Comparison of ENCODE assay signal across 1 cellular context in genomic region chr22:19766506-19767426, GRCh38.
TF ChIP-seq lines count a peak whose summit lies in the region.

No MANE protein-coding gene starts in this region.

TF ChIP-seq in K562, 482 proteins besides CTCF, POLR2A, EP300 and RAD21 (continued from another document and continues in another):
- TF ChIP-seq, protein P1, sequence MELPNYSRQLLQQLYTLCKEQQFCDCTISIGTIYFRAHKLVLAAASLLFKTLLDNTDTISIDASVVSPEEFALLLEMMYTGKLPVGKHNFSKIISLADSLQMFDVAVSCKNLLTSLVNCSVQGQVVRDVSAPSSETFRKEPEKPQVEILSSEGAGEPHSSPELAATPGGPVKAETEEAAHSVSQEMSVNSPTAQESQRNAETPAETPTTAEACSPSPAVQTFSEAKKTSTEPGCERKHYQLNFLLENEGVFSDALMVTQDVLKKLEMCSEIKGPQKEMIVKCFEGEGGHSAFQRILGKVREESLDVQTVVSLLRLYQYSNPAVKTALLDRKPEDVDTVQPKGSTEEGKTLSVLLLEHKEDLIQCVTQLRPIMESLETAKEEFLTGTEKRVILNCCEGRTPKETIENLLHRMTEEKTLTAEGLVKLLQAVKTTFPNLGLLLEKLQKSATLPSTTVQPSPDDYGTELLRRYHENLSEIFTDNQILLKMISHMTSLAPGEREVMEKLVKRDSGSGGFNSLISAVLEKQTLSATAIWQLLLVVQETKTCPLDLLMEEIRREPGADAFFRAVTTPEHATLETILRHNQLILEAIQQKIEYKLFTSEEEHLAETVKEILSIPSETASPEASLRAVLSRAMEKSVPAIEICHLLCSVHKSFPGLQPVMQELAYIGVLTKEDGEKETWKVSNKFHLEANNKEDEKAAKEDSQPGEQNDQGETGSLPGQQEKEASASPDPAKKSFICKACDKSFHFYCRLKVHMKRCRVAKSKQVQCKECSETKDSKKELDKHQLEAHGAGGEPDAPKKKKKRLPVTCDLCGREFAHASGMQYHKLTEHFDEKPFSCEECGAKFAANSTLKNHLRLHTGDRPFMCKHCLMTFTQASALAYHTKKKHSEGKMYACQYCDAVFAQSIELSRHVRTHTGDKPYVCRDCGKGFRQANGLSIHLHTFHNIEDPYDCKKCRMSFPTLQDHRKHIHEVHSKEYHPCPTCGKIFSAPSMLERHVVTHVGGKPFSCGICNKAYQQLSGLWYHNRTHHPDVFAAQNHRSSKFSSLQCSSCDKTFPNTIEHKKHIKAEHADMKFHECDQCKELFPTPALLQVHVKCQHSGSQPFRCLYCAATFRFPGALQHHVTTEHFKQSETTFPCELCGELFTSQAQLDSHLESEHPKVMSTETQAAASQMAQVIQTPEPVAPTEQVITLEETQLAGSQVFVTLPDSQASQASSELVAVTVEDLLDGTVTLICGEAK (IDR thresholded peaks at IDR 0.05): peak; percentile 74
- TF ChIP-seq, protein P1 (CRISPR knock-in tag; IDR thresholded peaks at IDR 0.05): peak; percentile 33; the same call in 1 of the 2 replicates
- TF ChIP-seq HDAC1 (IDR thresholded peaks at IDR 0.05): peak in 1 of 2 experiments; percentile 26; a peak in 1 of 4 replicates
- TF ChIP-seq, protein P2, sequence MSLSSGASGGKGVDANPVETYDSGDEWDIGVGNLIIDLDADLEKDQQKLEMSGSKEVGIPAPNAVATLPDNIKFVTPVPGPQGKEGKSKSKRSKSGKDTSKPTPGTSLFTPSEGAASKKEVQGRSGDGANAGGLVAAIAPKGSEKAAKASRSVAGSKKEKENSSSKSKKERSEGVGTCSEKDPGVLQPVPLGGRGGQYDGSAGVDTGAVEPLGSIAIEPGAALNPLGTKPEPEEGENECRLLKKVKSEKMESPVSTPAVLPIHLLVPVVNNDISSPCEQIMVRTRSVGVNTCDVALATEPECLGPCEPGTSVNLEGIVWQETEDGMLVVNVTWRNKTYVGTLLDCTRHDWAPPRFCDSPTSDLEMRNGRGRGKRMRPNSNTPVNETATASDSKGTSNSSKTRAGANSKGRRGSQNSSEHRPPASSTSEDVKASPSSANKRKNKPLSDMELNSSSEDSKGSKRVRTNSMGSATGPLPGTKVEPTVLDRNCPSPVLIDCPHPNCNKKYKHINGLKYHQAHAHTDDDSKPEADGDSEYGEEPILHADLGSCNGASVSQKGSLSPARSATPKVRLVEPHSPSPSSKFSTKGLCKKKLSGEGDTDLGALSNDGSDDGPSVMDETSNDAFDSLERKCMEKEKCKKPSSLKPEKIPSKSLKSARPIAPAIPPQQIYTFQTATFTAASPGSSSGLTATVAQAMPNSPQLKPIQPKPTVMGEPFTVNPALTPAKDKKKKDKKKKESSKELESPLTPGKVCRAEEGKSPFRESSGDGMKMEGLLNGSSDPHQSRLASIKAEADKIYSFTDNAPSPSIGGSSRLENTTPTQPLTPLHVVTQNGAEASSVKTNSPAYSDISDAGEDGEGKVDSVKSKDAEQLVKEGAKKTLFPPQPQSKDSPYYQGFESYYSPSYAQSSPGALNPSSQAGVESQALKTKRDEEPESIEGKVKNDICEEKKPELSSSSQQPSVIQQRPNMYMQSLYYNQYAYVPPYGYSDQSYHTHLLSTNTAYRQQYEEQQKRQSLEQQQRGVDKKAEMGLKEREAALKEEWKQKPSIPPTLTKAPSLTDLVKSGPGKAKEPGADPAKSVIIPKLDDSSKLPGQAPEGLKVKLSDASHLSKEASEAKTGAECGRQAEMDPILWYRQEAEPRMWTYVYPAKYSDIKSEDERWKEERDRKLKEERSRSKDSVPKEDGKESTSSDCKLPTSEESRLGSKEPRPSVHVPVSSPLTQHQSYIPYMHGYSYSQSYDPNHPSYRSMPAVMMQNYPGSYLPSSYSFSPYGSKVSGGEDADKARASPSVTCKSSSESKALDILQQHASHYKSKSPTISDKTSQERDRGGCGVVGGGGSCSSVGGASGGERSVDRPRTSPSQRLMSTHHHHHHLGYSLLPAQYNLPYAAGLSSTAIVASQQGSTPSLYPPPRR (CRISPR knock-in tag; IDR thresholded peaks at IDR 0.05; ENCODE audit: borderline replicate concordance): no peak
- TF ChIP-seq, protein P3, sequence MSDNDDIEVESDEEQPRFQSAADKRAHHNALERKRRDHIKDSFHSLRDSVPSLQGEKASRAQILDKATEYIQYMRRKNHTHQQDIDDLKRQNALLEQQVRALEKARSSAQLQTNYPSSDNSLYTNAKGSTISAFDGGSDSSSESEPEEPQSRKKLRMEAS (CRISPR knock-in tag; IDR thresholded peaks at IDR 0.05): no peak
- TF ChIP-seq HNRNPLL (IDR thresholded peaks at IDR 0.05; ENCODE audit: low read depth, low read length, poor library complexity, severe bottlenecking): peak; percentile 20
- no peak for TF ChIP-seq STAT5B (CRISPR knock-in tag; IDR thresholded peaks at IDR 0.05)
- TF ChIP-seq ZNF75A (CRISPR knock-in tag; IDR thresholded peaks at IDR 0.05): no peak
- no peak for TF ChIP-seq SREBF1 (IDR thresholded peaks at IDR 0.05; ENCODE audit: borderline replicate concordance, low read depth, low read length)
- TF ChIP-seq, protein P4, sequence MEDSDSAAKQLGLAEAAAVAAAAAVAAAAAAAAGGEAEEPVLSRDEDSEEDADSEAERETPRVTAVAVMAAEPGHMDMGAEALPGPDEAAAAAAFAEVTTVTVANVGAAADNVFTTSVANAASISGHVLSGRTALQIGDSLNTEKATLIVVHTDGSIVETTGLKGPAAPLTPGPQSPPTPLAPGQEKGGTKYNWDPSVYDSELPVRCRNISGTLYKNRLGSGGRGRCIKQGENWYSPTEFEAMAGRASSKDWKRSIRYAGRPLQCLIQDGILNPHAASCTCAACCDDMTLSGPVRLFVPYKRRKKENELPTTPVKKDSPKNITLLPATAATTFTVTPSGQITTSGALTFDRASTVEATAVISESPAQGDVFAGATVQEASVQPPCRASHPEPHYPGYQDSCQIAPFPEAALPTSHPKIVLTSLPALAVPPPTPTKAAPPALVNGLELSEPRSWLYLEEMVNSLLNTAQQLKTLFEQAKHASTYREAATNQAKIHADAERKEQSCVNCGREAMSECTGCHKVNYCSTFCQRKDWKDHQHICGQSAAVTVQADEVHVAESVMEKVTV (CRISPR knock-in tag; IDR thresholded peaks at IDR 0.05): no peak
- peak; percentile 82 for TF ChIP-seq SMAD4 (CRISPR knock-in tag; conservative IDR thresholded peaks at IDR 0.05)
- 0 out of 2 replicates have a peak, but pooled peaks have one; percentile 58 for TF ChIP-seq ZSCAN32 (CRISPR knock-in tag; IDR thresholded peaks at IDR 0.05)
- no peak for TF ChIP-seq KLF6 (CRISPR knock-in tag; IDR thresholded peaks at IDR 0.05; ENCODE audit: borderline replicate concordance)
- no peak for TF ChIP-seq CREBBP (IDR thresholded peaks at IDR 0.05; ENCODE audit: low read depth, low read length)
- TF ChIP-seq, protein P5, sequence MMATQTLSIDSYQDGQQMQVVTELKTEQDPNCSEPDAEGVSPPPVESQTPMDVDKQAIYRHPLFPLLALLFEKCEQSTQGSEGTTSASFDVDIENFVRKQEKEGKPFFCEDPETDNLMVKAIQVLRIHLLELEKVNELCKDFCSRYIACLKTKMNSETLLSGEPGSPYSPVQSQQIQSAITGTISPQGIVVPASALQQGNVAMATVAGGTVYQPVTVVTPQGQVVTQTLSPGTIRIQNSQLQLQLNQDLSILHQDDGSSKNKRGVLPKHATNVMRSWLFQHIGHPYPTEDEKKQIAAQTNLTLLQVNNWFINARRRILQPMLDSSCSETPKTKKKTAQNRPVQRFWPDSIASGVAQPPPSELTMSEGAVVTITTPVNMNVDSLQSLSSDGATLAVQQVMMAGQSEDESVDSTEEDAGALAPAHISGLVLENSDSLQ (IDR thresholded peaks at IDR 0.05): peak; percentile 23; the same call in 1 of the 2 replicates
- 0 out of 2 replicates have a peak, but pooled peaks have one; percentile 36 for TF ChIP-seq HIVEP1 (CRISPR knock-in tag; IDR thresholded peaks at IDR 0.05)
- TF ChIP-seq GTF2B (IDR thresholded peaks at IDR 0.05; ENCODE audit: extremely low read depth, insufficient read length): no peak
- TF ChIP-seq, protein P6, sequence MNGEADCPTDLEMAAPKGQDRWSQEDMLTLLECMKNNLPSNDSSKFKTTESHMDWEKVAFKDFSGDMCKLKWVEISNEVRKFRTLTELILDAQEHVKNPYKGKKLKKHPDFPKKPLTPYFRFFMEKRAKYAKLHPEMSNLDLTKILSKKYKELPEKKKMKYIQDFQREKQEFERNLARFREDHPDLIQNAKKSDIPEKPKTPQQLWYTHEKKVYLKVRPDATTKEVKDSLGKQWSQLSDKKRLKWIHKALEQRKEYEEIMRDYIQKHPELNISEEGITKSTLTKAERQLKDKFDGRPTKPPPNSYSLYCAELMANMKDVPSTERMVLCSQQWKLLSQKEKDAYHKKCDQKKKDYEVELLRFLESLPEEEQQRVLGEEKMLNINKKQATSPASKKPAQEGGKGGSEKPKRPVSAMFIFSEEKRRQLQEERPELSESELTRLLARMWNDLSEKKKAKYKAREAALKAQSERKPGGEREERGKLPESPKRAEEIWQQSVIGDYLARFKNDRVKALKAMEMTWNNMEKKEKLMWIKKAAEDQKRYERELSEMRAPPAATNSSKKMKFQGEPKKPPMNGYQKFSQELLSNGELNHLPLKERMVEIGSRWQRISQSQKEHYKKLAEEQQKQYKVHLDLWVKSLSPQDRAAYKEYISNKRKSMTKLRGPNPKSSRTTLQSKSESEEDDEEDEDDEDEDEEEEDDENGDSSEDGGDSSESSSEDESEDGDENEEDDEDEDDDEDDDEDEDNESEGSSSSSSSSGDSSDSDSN (IDR thresholded peaks at IDR 0.05; ENCODE audit: borderline replicate concordance in 1 of 2, low read depth in 2 of 2, low read length in 2 of 2): peak; percentile 74 to 94; a peak in 3 of 4 replicates
- TF ChIP-seq PHF8 (IDR thresholded peaks at IDR 0.05; ENCODE audit: borderline replicate concordance, low read length): peak; percentile 53; the same call in 1 of the 2 replicates
- no peak for TF ChIP-seq FOXP4 (CRISPR knock-in tag; IDR thresholded peaks at IDR 0.05; ENCODE audit: borderline replicate concordance)
- TF ChIP-seq MYC (IDR thresholded peaks at IDR 0.05; ENCODE audit: low read depth, low read length): peak; percentile 54; the same call in 1 of the 2 replicates
- TF ChIP-seq MYC (CRISPR knock-in tag; IDR thresholded peaks at IDR 0.05; ENCODE audit: borderline replicate concordance, low read depth): peak; percentile 77; the same call in 1 of the 2 replicates
- TF ChIP-seq ZNF707 (CRISPR knock-in tag; conservative IDR thresholded peaks at IDR 0.05): 0 out of 2 replicates have a peak, but pooled peaks have one; percentile 47
- TF ChIP-seq SMARCA5 (IDR thresholded peaks at IDR 0.05): no peak
- no peak for TF ChIP-seq ETS2 (tag; IDR thresholded peaks at IDR 0.05; ENCODE audit: borderline replicate concordance, poor library complexity, severe bottlenecking)
- TF ChIP-seq TOE1 (IDR thresholded peaks at IDR 0.05; ENCODE audit: borderline replicate concordance): no peak
- no peak for TF ChIP-seq TOE1 (CRISPR knock-in tag; IDR thresholded peaks at IDR 0.05; ENCODE audit: borderline replicate concordance, low read depth)
- TF ChIP-seq MAZ (CRISPR knock-in tag; conservative IDR thresholded peaks at IDR 0.05 in 1 of 2, IDR thresholded peaks at IDR 0.05 in 1 of 2): 0 out of 4 replicates have a peak, but pooled peaks of 1 of the 2 experiments have one; percentile 41
- no peak for TF ChIP-seq ZKSCAN3 (CRISPR knock-in tag; IDR thresholded peaks at IDR 0.05)
- 0 out of 2 replicates have a peak, but pooled peaks have one; percentile 26 for TF ChIP-seq ZC3H11A (IDR thresholded peaks at IDR 0.05; ENCODE audit: low read depth, low read length)
- no peak for TF ChIP-seq NCOR1 (IDR thresholded peaks at IDR 0.05)
